ENCODE assay signal across 15 cellular contexts in genomic region chr4:699816-700580, GRCh38. TPM values are rescaled to one million over a fixed set of nuclear protein-coding genes. Genes with fewer than 3 reads are reported as not detected.
A peak's percentile ranks its signal among the peaks of the same experiment; 100 is the strongest.
DNase-seq lines count a peak whose midpoint lies in the region; ATAC-seq and TF ChIP-seq lines count a peak whose summit lies in the region.
"Had no signal": no experiment of that assay in that cellular context is flagged by ENCODE, and none has a peak within 500 bp of the region (broad histone marks: within the 10 kb centered on the region; RNA-seq: fewer than 3 reads in every experiment).

No MANE protein-coding gene starts in this region.

- peaks cover 8% of the 10 kb centered on the region for H3K4me1 ChIP-seq in A673 (ENCODE audit: insufficient read depth, low read length, poor library complexity, severe bottlenecking)

- H3K4me3 ChIP-seq in A673 (ENCODE audit: low read depth, low read length, poor library complexity, severe bottlenecking) (no peak overlapping the region), foreskin fibroblast (ENCODE audit: low read depth in 1 of 2, low read length in 2 of 2) (no peak overlapping the region)

- CTCF ChIA-PET in A673 (lab: Charles Lee) (interaction anchor here (1.2 kb wide), 1 partner anchor 16 kb away, joined by 3 read pairs; no protein-coding TSS in a partner anchor), activated B cell treated with CpG ODN at 0.5 μM for 24 hours (lab: Charles Lee) (interaction anchor here (0.8 to 1.9 kb wide), 3 partner anchors 16 to 26 kb away, joined by 3 to 5 read pairs (median 3); partner anchors contain the start of genes ATP5ME and MYL5)

- H3K9me3 Mint-ChIP-seq in activated B cell treated with CpG ODN at 0.5 μM for 24 hours: no peaks in the 10 kb centered on the region
- H3K9me3 Mint-ChIP-seq in memory B cell: peaks cover 1% of the 10 kb centered on the region
- H3K9me3 Mint-ChIP-seq: stimulated activated naive CD8-positive, alpha-beta T cell treated with anti-CD3 and anti-CD28 coated beads, Interleukin-15, Interleukin-2, amounts not matched to agents 100 ng/mL and 50 ng/mL, for 24 hours had no signal

- no peak for TF ChIP-seq CTCF in A673 (conservative IDR thresholded peaks at IDR 0.05; ENCODE audit: low read depth, low read length)
- TF ChIP-seq CTCF in activated B cell treated with CpG ODN at 0.5 μM for 24 hours (IDR thresholded peaks at IDR 0.05): no peak
- no peak for TF ChIP-seq CTCF in omental fat pad (IDR thresholded peaks at IDR 0.05)
- TF ChIP-seq CTCF in foreskin fibroblast (IDR thresholded peaks at IDR 0.05; ENCODE audit: low read depth, low read length): no peak

- no peaks in the 10 kb centered on the region for H3K27me3 Mint-ChIP-seq in activated B cell treated with CpG ODN at 0.5 μM for 24 hours
- no peaks in the 10 kb centered on the region for H3K27me3 Mint-ChIP-seq in memory B cell
- H3K27me3 Mint-ChIP-seq: activated naive CD8-positive, alpha-beta T cell had no signal

- H3K4me1 Mint-ChIP-seq in activated B cell treated with CpG ODN at 0.5 μM for 24 hours (peaks cover 27% of the 10 kb centered on the region), memory B cell (peaks cover 15% of the 10 kb centered on the region)

- no TSS peak for BruUV-seq in A673 (replicated peaks; lab: Mats Ljungman, UMichigan)

- H3K36me3 Mint-ChIP-seq in activated B cell treated with CpG ODN at 0.5 μM for 24 hours (ENCODE audit: low read depth): no peaks in the 10 kb centered on the region
- peaks cover 4% of the 10 kb centered on the region for H3K36me3 Mint-ChIP-seq in memory B cell
- H3K36me3 Mint-ChIP-seq: activated naive CD8-positive, alpha-beta T cell; immature natural killer cell had no signal

- H3K36me3 ChIP-seq in A673 (ENCODE audit: insufficient read depth, low read length, poor library complexity, severe bottlenecking): no peaks in the 10 kb centered on the region

- POLR2A ChIA-PET in A673 (lab: Charles Lee; ENCODE audit: low non-redundant PET): interaction anchor here (0.7 kb wide), 1 partner anchor 182 kb away, joined by 4 read pairs; no protein-coding TSS in a partner anchor
- POLR2A ChIA-PET in activated B cell treated with CpG ODN at 0.5 μM for 24 hours (lab: Charles Lee): interaction anchor here (0.6 to 4.0 kb wide), 6 partner anchors 11 to 1215 kb away, joined by 3 to 48 read pairs (median 3); partner anchors contain the start of genes ATP5ME, MYL5 and SLC49A3

- no peaks in the 10 kb centered on the region for H3K9me3 ChIP-seq in A673 (ENCODE audit: low read depth, low read length, poor library complexity, severe bottlenecking)

- intact Hi-C loops in A673 (cut with micrococcal nuclease; ENCODE audit: unreplicated experiment): no loop called here
- intact Hi-C loops in activated B cell treated with CpG ODN at 0.5 μM for 24 hours (cut with micrococcal nuclease): loop anchor here (1.0 kb wide), 1 partner anchor 26 kb away; the partner anchor contains the start of genes ATP5ME and MYL5

- H3K27ac Mint-ChIP-seq in activated B cell treated with CpG ODN at 0.5 μM for 24 hours: peak overlapping the region; percentile 94
- H3K27ac Mint-ChIP-seq in memory B cell: peak overlapping the region; percentile 89
- H3K27ac Mint-ChIP-seq: activated naive CD8-positive, alpha-beta T cell had no signal

- ATAC-seq in GM21619 (IDR thresholded peaks at IDR 0.05; ENCODE audit: unreplicated experiment) (peak; percentile 9), activated B cell treated with CpG ODN at 0.5 μM for 24 hours (ENCODE audit: low read depth) (no peak), memory B cell (ENCODE audit: low read depth) (no peak), GM21717 (IDR thresholded peaks at IDR 0.05; ENCODE audit: unreplicated experiment) (no peak), HG02798 (IDR thresholded peaks at IDR 0.05; ENCODE audit: poor library complexity, unreplicated experiment) (no peak), omental fat pad (ENCODE audit: low FRiP score) (no peak)

- no peaks in the 10 kb centered on the region for H3K27me3 ChIP-seq in A673 (replicated peaks; ENCODE audit: insufficient read depth, low read depth, low read length, poor library complexity)

- H3K4me3 Mint-ChIP-seq in activated B cell treated with CpG ODN at 0.5 μM for 24 hours (peak overlapping the region; percentile 76), memory B cell (no peak overlapping the region)
- H3K4me3 Mint-ChIP-seq: activated naive CD8-positive, alpha-beta T cell had no signal

- DNase-seq in A673 (ENCODE audit: low spot score) (no peak), activated B cell treated with CpG ODN at 0.5 μM for 24 hours (no peak), memory B cell (ENCODE audit: low spot score in 2 of 2) (no peak), omental fat pad (ENCODE audit: low spot score) (no peak), foreskin fibroblast (no peak)
- DNase-seq: cerebellar nuclear complex, NCI-H1930 had no signal

- peak overlapping the region; percentile 67 for H3K27ac ChIP-seq in A673 (ENCODE audit: low read depth, low read length, poor library complexity, severe bottlenecking)
- H3K27ac ChIP-seq: HL-60 had no signal

RNA-seq across cellular contexts. Expression of gene PCGF3, which starts 5.6 kb away (rescaled TPM):
- total RNA-seq in A673 (2021): 83.5 and 83.9 TPM in 2 replicates
- 51.3 and 59.2 TPM in 2 replicates for total RNA-seq in activated B cell treated with CpG ODN at 0.5 μM for 24 hours
- 10 to 100 TPM; 31.0 to 67.1 (median 48.8) TPM for total RNA-seq in omental fat pad

RNA-seq across cellular contexts. Expression of gene SLC49A3, which starts 11.0 kb away (rescaled TPM):
- total RNA-seq in A673 (2021): 0.47 and 1.7 TPM in 2 replicates
- 2.3 TPM in 2 replicates for total RNA-seq in activated B cell treated with CpG ODN at 0.5 μM for 24 hours
- total RNA-seq in omental fat pad: 10 to 100 TPM in 3 of 4 donors, 1 to 10 TPM in 1; 9.4 to 21.1 (median 19.0) TPM
- total RNA-seq: M059J had no signal

RNA-seq across cellular contexts. Expression of gene MYL5, which starts 25.7 kb away (rescaled TPM):
- total RNA-seq in A673 (2021) (11.7 and 13.0 TPM in 2 replicates), activated B cell treated with CpG ODN at 0.5 μM for 24 hours (21.9 and 24.6 TPM in 2 replicates), omental fat pad (10 to 100 TPM in 1 of 4 donors, 1 to 10 TPM in 3; 8.7 to 19.0 (median 9.4) TPM)

RNA-seq across cellular contexts. Expression of gene ATP5ME, which starts 25.9 kb away (rescaled TPM):
- total RNA-seq in A673 (2021): 362 and 383 TPM in 2 replicates
- total RNA-seq in activated B cell treated with CpG ODN at 0.5 μM for 24 hours: 152 and 193 TPM in 2 replicates
- 100 to 1,000 TPM in 2 of 4 donors, 10 to 100 TPM in 2; 54.3 to 147 (median 107) TPM for total RNA-seq in omental fat pad
